In the genomic region with DNA sequence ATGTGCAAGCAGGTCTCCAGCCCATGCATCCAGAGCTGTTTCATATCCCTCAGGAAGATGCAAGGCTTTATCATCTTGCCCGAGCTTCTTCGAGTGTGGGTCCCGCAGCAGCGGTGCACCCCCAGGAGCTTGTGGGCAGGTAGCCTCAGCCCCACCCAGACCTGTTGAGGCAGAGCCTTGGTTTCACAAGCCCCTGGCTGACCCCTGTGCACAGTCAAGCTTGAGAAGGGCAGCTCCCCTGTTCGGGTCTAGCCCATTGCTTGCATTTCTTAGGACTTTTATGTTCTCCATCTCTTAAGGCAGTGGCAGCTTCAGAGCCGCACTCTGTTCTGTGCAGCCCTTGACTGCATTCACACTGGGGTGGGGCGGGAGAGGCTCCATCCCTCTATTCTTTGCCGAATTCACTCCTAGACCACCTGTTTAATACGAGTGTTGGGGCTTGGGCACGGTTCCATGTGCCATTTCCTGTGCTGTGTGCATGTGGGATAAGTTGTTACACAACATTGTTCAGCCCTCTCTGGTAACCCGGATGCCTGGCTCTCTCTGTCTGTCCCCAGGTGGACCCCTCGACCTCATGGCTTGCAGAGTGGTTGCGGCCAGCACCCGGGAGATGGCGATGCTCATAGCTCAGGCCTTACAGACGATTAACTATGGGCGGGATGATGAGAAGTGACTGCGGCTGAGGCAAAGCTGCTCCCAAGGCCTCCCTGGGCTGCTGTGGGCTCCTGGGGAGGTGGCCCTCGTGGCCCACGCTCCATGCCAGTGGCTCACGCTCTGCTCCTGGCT, we compare ENCODE assay signal across 24 cellular contexts.
"Had no signal": no experiment of that assay in that cellular context is flagged by ENCODE, and none has a peak within 500 bp of the region (broad histone marks: within the 10 kb centered on the region; RNA-seq: fewer than 3 reads in every experiment).

No MANE protein-coding gene starts in this region.

- H3K4me3 ChIP-seq: lung, right lobe of liver, transverse colon had no signal

- H3K27me3 ChIP-seq: brain microvascular endothelial cell, right lobe of liver, transverse colon had no signal

- FAIRE-seq: frontal cortex had no signal

- H3K9me3 Mint-ChIP-seq: activated CD4-positive, alpha-beta memory T cell treated with anti-CD3 and anti-CD28 coated beads for 36 hours; activated naive CD4-positive, alpha-beta T cell treated with anti-CD3 and anti-CD28 coated beads, Interleukin-2, amount 50 U/mL, for 24 hours; dendritic cell treated with granulocyte-macrophage colony-stimulating factor and Interleukin-4, amounts not matched to agents 40 ng/mL and 50 ng/mL, for 4 days; natural killer cell treated with Interleukin-12 subunit alpha and Interleukin-12 subunit beta and Interleukin-15 and Interleukin-18, amount 100 ng/mL, for 72 hours; stimulated activated naive B cell treated with anti-CD40 and anti-IgM and Interleukin-4, amounts not matched to agents 10 μg/mL and 1 μg/mL and 100 μg/mL, for 72 hours had no signal

- H3K27ac ChIP-seq: brain microvascular endothelial cell, right lobe of liver, transverse colon had no signal

- H3K36me3 Mint-ChIP-seq: activated naive CD4-positive, alpha-beta T cell treated with anti-CD3 and anti-CD28 coated beads, Interleukin-2, amount 50 U/mL, for 24 hours; natural killer cell treated with Interleukin-12 subunit alpha and Interleukin-12 subunit beta and Interleukin-15 and Interleukin-18, amount 100 ng/mL, for 72 hours; stimulated activated naive B cell treated with anti-CD40 and anti-IgM and Interleukin-4, amounts not matched to agents 10 μg/mL and 1 μg/mL and 100 μg/mL, for 72 hours had no signal

- H3K27ac Mint-ChIP-seq: activated CD4-positive, alpha-beta memory T cell treated with anti-CD3 and anti-CD28 coated beads for 36 hours; activated naive CD4-positive, alpha-beta T cell treated with anti-CD3 and anti-CD28 coated beads, Interleukin-2, amount 50 U/mL, for 24 hours; dendritic cell treated with granulocyte-macrophage colony-stimulating factor and Interleukin-4, amounts not matched to agents 40 ng/mL and 50 ng/mL, for 4 days; natural killer cell treated with Interleukin-12 subunit alpha and Interleukin-12 subunit beta and Interleukin-15 and Interleukin-18, amount 100 ng/mL, for 72 hours; stimulated activated naive B cell treated with anti-CD40 and anti-IgM and Interleukin-4, amounts not matched to agents 10 μg/mL and 1 μg/mL and 100 μg/mL, for 72 hours had no signal

- ATAC-seq: natural killer cell treated with Interleukin-12 subunit alpha and Interleukin-12 subunit beta and Interleukin-15 and Interleukin-18, amount 100 ng/mL, for 72 hours; right lobe of liver; stimulated activated naive B cell treated with anti-CD40 and anti-IgM and Interleukin-4, amounts not matched to agents 10 μg/mL and 1 μg/mL and 100 μg/mL, for 72 hours had no signal

- H3K4me1 Mint-ChIP-seq: activated naive CD4-positive, alpha-beta T cell treated with anti-CD3 and anti-CD28 coated beads, Interleukin-2, amount 50 U/mL, for 24 hours had no signal

- DNase-seq: activated CD4-positive, alpha-beta memory T cell treated with anti-CD3 and anti-CD28 coated beads for 36 hours; activated CD4-positive, alpha-beta T cell treated with anti-CD3 and anti-CD28 coated beads for 48 hours; activated CD4-positive, CD25-positive, alpha-beta regulatory T cell; activated gamma-delta T cell; activated T-cell treated with anti-CD3 and anti-CD28 coated beads for 4 hours; brain microvascular endothelial cell; caudate nucleus; effector CD8-positive, alpha-beta T cell; erythroblast; glutamatergic neuron; hippocampal formation; midbrain; occipital lobe; stimulated activated CD4-positive, alpha-beta T cell treated with anti-CD3 and anti-CD28 coated beads, Interleukin-2, amount 100 ng/mL, for 48 hours; stimulated activated CD8-positive, alpha-beta memory T cell treated with anti-CD3 and anti-CD28 coated beads, Interleukin-4, amount 100 ng/mL, for 48 hours; stimulated activated naive B cell treated with anti-CD40 and anti-IgM and Interleukin-4, amounts not matched to agents 10 μg/mL and 1 μg/mL and 100 μg/mL, for 72 hours; T1000; transverse colon had no signal

- H3K27me3 Mint-ChIP-seq: activated CD4-positive, alpha-beta memory T cell treated with anti-CD3 and anti-CD28 coated beads for 36 hours; activated naive CD4-positive, alpha-beta T cell treated with anti-CD3 and anti-CD28 coated beads, Interleukin-2, amount 50 U/mL, for 24 hours; dendritic cell treated with granulocyte-macrophage colony-stimulating factor and Interleukin-4, amounts not matched to agents 40 ng/mL and 50 ng/mL, for 4 days; natural killer cell treated with Interleukin-12 subunit alpha and Interleukin-12 subunit beta and Interleukin-15 and Interleukin-18, amount 100 ng/mL, for 72 hours; stimulated activated naive B cell treated with anti-CD40 and anti-IgM and Interleukin-4, amounts not matched to agents 10 μg/mL and 1 μg/mL and 100 μg/mL, for 72 hours had no signal

- H3K4me3 Mint-ChIP-seq: activated CD4-positive, alpha-beta memory T cell treated with anti-CD3 and anti-CD28 coated beads for 36 hours; activated naive CD4-positive, alpha-beta T cell treated with anti-CD3 and anti-CD28 coated beads, Interleukin-2, amount 50 U/mL, for 24 hours; dendritic cell treated with granulocyte-macrophage colony-stimulating factor and Interleukin-4, amounts not matched to agents 40 ng/mL and 50 ng/mL, for 4 days; natural killer cell treated with Interleukin-12 subunit alpha and Interleukin-12 subunit beta and Interleukin-15 and Interleukin-18, amount 100 ng/mL, for 72 hours; stimulated activated naive B cell treated with anti-CD40 and anti-IgM and Interleukin-4, amounts not matched to agents 10 μg/mL and 1 μg/mL and 100 μg/mL, for 72 hours had no signal

- H3K9me3 ChIP-seq: right lobe of liver, transverse colon had no signal

- H3K36me3 ChIP-seq: brain microvascular endothelial cell had no signal
